ENCODE assay signal across 24 cellular contexts in genomic region chr3:169350228-169350627, GRCh38.
"Had no signal": no experiment of that assay in that cellular context is flagged by ENCODE, and none has a peak within 500 bp of the region (broad histone marks: within the 10 kb centered on the region; RNA-seq: fewer than 3 reads in every experiment).

No MANE protein-coding gene starts in this region.

- H3K9me3 ChIP-seq: left ventricle myocardium inferior, psoas muscle, right lobe of liver, testis had no signal

- H3K27me3 ChIP-seq: right lobe of liver, testis had no signal

- H3K4me3 ChIP-seq: left ventricle myocardium inferior, psoas muscle, right lobe of liver, testis had no signal

- DNase-seq: activated CD4-positive, alpha-beta T cell treated with anti-CD3 and anti-CD28 coated beads, Interleukin-2, amount 50 U/mL, for 1 hour; activated CD4-positive, CD25-positive, alpha-beta regulatory T cell treated with anti-CD3 and anti-CD28 coated beads, Interleukin-2, amount 50 U/mL, for 72 hours; activated CD8-positive, alpha-beta memory T cell treated with anti-CD3 and anti-CD28 coated beads, Interleukin-2, amount 50 U/mL, for 4 hours; activated effector memory CD4-positive, alpha-beta T cell treated with Interleukin-2 at 50 U/mL for 16 hours; activated naive CD4-positive, alpha-beta T cell treated with anti-CD3 and anti-CD28 coated beads, Interleukin-2, amount 10 ng/mL, durations not matched to agents 7 days and 5 days; activated naive CD8-positive, alpha-beta T cell treated with anti-CD3 and anti-CD28 coated beads, Interleukin-2, amount 50 U/mL, for 24 hours; activated T-cell treated with anti-CD3 and anti-CD28 coated beads, Interleukin-2, amount 50 U/mL, for 48 hours; anterior cingulate cortex; brain microvascular endothelial cell; effector CD8-positive, alpha-beta T cell; foreskin fibroblast; hippocampal formation; islet precursor cell; left ventricle myocardium inferior; naive B cell; psoas muscle; right lobe of liver; small intestine; stimulated activated CD4-positive, alpha-beta T cell treated with anti-CD3 and anti-CD28 coated beads, Interleukin-15, amount 100 ng/mL, for 24 hours; stimulated activated CD4-positive, alpha-beta T cell treated with anti-CD3 and anti-CD28 coated beads, Interleukin-2, amount 100 ng/mL, for 48 hours; T-helper 17 cell; testis had no signal

- ATAC-seq: activated naive CD8-positive, alpha-beta T cell treated with anti-CD3 and anti-CD28 coated beads, Interleukin-2, amount 50 U/mL, for 24 hours; psoas muscle; right lobe of liver; stimulated activated effector memory CD8-positive, alpha-beta T cell treated with anti-CD3 and anti-CD28 coated beads, Interleukin-12 subunit alpha, Interleukin-12 subunit beta, amount 100 ng/mL, for 72 hours; T-helper 17 cell had no signal

- H3K27ac ChIP-seq: brain microvascular endothelial cell, left ventricle myocardium inferior, psoas muscle, right lobe of liver, testis, VCaP had no signal

- H3K4me1 ChIP-seq: left ventricle myocardium inferior, psoas muscle, right lobe of liver, testis had no signal

- H3K36me3 ChIP-seq: brain microvascular endothelial cell, left ventricle myocardium inferior, right lobe of liver had no signal
